8 cellular contexts compared by ENCODE assay signal in the genomic region with DNA sequence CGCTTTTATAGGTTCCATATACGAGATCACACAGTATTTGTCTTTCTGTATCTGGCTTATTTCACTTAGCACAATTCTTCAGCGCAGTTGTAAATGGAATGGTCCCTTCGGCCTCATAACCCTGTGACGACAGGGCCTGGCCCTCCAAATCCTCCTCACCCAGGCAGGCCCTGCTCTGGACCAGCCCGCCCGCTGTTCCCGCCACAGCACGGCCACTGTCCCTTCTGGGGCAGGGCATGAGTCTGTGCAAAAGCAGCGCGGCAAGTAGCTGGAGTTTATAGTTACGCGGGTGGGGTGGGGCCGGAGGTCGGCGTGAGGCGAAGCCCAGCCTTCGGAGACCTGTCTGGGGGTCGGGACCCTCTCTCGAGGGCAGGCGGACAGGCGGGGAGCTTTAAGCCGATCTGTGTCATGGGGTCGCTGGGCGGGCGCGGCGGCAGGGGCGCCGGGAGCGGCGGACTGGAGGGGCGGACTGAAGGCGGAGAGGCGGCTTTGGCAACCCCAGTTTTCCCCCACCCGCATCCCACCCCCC. TPM values are rescaled to one million over a fixed set of nuclear protein-coding genes. Genes with fewer than 3 reads are reported as not detected.
DNase-seq lines count a peak whose midpoint lies in the region; ATAC-seq, FAIRE-seq and TF ChIP-seq lines count a peak whose summit lies in the region.

No MANE protein-coding gene starts in this region.

- H3K27ac ChIP-seq in HUES48 (ENCODE audit: low read depth, low read length): no peak overlapping the region

- no peak overlapping the region for H3K9ac ChIP-seq in HUES48 (ENCODE audit: low read depth, low read length)

- H3K36me3 ChIP-seq in HUES48 (ENCODE audit: control insufficient read depth, insufficient read depth, low read length) (no peaks in the 10 kb centered on the region), bronchial epithelial cell (ENCODE audit: control insufficient read depth, insufficient read depth, low read length) (peaks cover 5% of the 10 kb centered on the region), kidney epithelial cell (ENCODE audit: control insufficient read depth, insufficient read depth, low read length) (no peaks in the 10 kb centered on the region)

- no peaks in the 10 kb centered on the region for H3K9me3 Mint-ChIP-seq in stimulated activated naive B cell treated with anti-CD40 and anti-IgM and Interleukin-4, amounts not matched to agents 10 μg/mL and 1 μg/mL and 100 μg/mL, for 72 hours

- FAIRE-seq in bronchial epithelial cell (lab: Jason Lieb, UNC): no peak

- H3K9me3 ChIP-seq in HUES48 (ENCODE audit: control insufficient read depth, insufficient read depth, low read length): no peaks in the 10 kb centered on the region

- H3K4me3 Mint-ChIP-seq in stimulated activated naive B cell treated with anti-CD40 and anti-IgM and Interleukin-4, amounts not matched to agents 10 μg/mL and 1 μg/mL and 100 μg/mL, for 72 hours: peak overlapping the region; percentile 53 to 81

- H3K36me3 Mint-ChIP-seq in stimulated activated naive B cell treated with anti-CD40 and anti-IgM and Interleukin-4, amounts not matched to agents 10 μg/mL and 1 μg/mL and 100 μg/mL, for 72 hours: no peaks in the 10 kb centered on the region

- TF ChIP-seq CTCF in bronchial epithelial cell (IDR thresholded peaks at IDR 0.05; ENCODE audit: insufficient read depth, low read length, severe bottlenecking) (no peak), kidney epithelial cell (IDR thresholded peaks at IDR 0.05; ENCODE audit: insufficient read depth, low read length, poor library complexity, severe bottlenecking) (no peak)

- H3K27me3 ChIP-seq in HUES48 (ENCODE audit: control insufficient read depth, insufficient read depth, low read length) (peaks cover 7% of the 10 kb centered on the region; the same call in 1 of the 2 replicates), bronchial epithelial cell (ENCODE audit: control insufficient read depth, insufficient read depth, low read length) (no peaks in the 10 kb centered on the region), kidney epithelial cell (ENCODE audit: control insufficient read depth, insufficient read depth, low read length) (no peaks in the 10 kb centered on the region)

- H3K4me1 ChIP-seq in HUES48 (ENCODE audit: control insufficient read depth, insufficient read depth, low read length): peaks cover 11% of the 10 kb centered on the region

- no peak overlapping the region for H3K27ac Mint-ChIP-seq in stimulated activated naive B cell treated with anti-CD40 and anti-IgM and Interleukin-4, amounts not matched to agents 10 μg/mL and 1 μg/mL and 100 μg/mL, for 72 hours

- DNase-seq in bronchial epithelial cell (ENCODE audit: low read depth) (no peak), kidney epithelial cell (ENCODE audit: low read depth) (no peak), NCI-H774 (lab: John Stamatoyannopoulos, UW) (no peak), NCI-H1048 (lab: John Stamatoyannopoulos, UW) (no peak), NCI-H2107 (lab: John Stamatoyannopoulos, UW) (no peak)
- DNase-seq in stimulated activated naive B cell treated with anti-CD40 and anti-IgM and Interleukin-4, amounts not matched to agents 10 μg/mL and 1 μg/mL and 100 μg/mL, for 72 hours: no peak

- peaks cover 38 to 39% of the 10 kb centered on the region in 2 donors for H3K27me3 Mint-ChIP-seq in stimulated activated naive B cell treated with anti-CD40 and anti-IgM and Interleukin-4, amounts not matched to agents 10 μg/mL and 1 μg/mL and 100 μg/mL, for 72 hours

- no peak for ATAC-seq in stimulated activated naive B cell treated with anti-CD40 and anti-IgM and Interleukin-4, amounts not matched to agents 10 μg/mL and 1 μg/mL and 100 μg/mL, for 72 hours (replicated peaks)
- ATAC-seq in GM19023 (IDR thresholded peaks at IDR 0.05; ENCODE audit: unreplicated experiment): no peak

- peak overlapping the region; percentile 64 for H3K4me3 ChIP-seq in HUES48 (ENCODE audit: low read depth, low read length)
- H3K4me3 ChIP-seq in bronchial epithelial cell (ENCODE audit: low read depth, low read length): peak overlapping the region; percentile 61
- peak overlapping the region; percentile 61 for H3K4me3 ChIP-seq in kidney epithelial cell (ENCODE audit: low read depth, low read length)

- H3K4me1 Mint-ChIP-seq in stimulated activated naive B cell treated with anti-CD40 and anti-IgM and Interleukin-4, amounts not matched to agents 10 μg/mL and 1 μg/mL and 100 μg/mL, for 72 hours: peaks cover 8 to 16% of the 10 kb centered on the region in 2 donors

RNA-seq across cellular contexts. Expression of gene ARPIN, which starts 0.5 kb away (rescaled TPM):
- total RNA-seq in bronchial epithelial cell (4.5 and 12.9 TPM in 2 replicates), kidney epithelial cell (10.5 and 11.2 TPM in 2 replicates)

RNA-seq across cellular contexts. Expression of gene AP3S2, which starts 18.4 kb away (rescaled TPM):
- total RNA-seq in bronchial epithelial cell (50.6 and 51.3 TPM in 2 replicates), kidney epithelial cell (47.1 and 66.6 TPM in 2 replicates)
